8 cellular contexts compared by ENCODE assay signal in the genomic region with DNA sequence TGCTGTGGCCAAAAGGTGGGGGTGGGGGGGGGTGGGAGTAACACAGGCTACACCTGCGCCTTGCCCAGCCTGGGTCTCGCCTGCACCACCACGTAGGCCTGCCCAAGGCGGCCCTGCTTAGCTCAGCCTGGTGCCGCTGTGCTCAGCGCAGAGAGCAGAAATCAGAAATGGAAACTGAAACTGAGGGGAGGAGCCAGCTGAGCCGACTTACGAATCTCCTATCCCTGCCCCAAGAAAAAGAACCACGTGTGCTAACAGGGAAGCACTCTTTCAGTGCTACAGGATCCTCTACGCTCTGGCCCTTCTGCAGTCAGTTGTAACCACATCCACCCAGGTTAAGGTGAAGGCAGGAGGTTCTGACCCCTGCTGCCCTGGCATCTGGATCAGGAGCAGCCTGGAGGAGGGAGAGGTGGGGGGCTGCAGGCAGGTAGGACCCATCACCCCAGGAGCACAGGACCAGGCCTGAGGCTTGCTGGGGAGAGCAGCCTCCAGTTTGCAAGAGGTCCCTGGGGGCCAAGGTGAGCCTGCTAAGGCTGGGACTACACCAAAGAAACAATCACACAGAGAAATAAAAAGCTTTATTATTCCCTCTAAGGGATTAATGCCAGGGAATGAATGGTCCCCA. TPM values are rescaled to one million over a fixed set of nuclear protein-coding genes. Genes with fewer than 3 reads are reported as not detected.
DNase-seq lines count a peak whose midpoint lies in the region; ATAC-seq and TF ChIP-seq lines count a peak whose summit lies in the region.

A gene (minus strand): TSS at position 163 of the 625 bp plus-strand sequence. CDS start 822 bp downstream, outside the sequence.

- H3K9me1 ChIP-seq in IMR-90 (ENCODE audit: insufficient read depth, low read length) = 0 out of 2 replicates have a peak, but pooled peaks cover 4% of the 10 kb centered on the region

- peaks cover 16% of the 10 kb centered on the region; the same call in 1 of the 2 replicates for H3K36me3 ChIP-seq in IMR-90 (ENCODE audit: control insufficient read depth, insufficient read depth, low read length)

- peak within 1 kb of the TSS; percentile 90 for H2AFZ ChIP-seq in IMR-90 (replicated peaks; ENCODE audit: low read length, poor library complexity)

- H2BK120ac ChIP-seq in IMR-90 (ENCODE audit: low read depth, low read length) = peak within 1 kb of the TSS; percentile 65

- H2BK5ac ChIP-seq in IMR-90 (ENCODE audit: low read depth, low read length, poor library complexity, severe bottlenecking) = peak within 1 kb of the TSS; percentile 36

- CTCF ChIA-PET in IMR-90 (lab: Yijun Ruan, JAX) = interaction anchor here (1.3 kb wide), 1 partner anchor 87 kb away, joined by 3 read pairs; no protein-coding TSS in a partner anchor

- peak within 1 kb of the TSS; percentile 97 for H2AK9ac ChIP-seq in IMR-90 (replicated peaks; ENCODE audit: low read depth, low read length, poor library complexity)

- H3K56ac ChIP-seq in IMR-90 (ENCODE audit: extremely low read depth, insufficient read depth, low read length) = no peak within 1 kb of the TSS

- H3K4ac ChIP-seq in IMR-90 (ENCODE audit: low read depth, low read length) = peak within 1 kb of the TSS; percentile 93

- peak within 1 kb of the TSS; percentile 52; the same call in 1 of the 2 replicates for H3K23ac ChIP-seq in IMR-90 (ENCODE audit: low read depth, low read length)

- no peak for TF ChIP-seq RAD21 in IMR-90 (IDR thresholded peaks at IDR 0.05; ENCODE audit: low read length)

- TF ChIP-seq POLR2A in IMR-90 (IDR thresholded peaks at IDR 0.05; ENCODE audit: low read depth, low read length) = no peak

- no peaks in the 10 kb centered on the region for H3K79me1 ChIP-seq in IMR-90 (ENCODE audit: low read depth in 1 of 2, low read length in 2 of 2)

- peaks cover 4% of the 10 kb centered on the region for H3K36me3 Mint-ChIP-seq in T-helper 17 cell (ENCODE audit: low read depth)

- no peaks in the 10 kb centered on the region for H3K27me3 Mint-ChIP-seq in T-helper 17 cell

- peak within 1 kb of the TSS; percentile 47 for H3K9ac ChIP-seq in IMR-90 (ENCODE audit: low read depth, low read length)

- no peak for TF ChIP-seq CTCF in IMR-90 (conservative IDR thresholded peaks at IDR 0.05; ENCODE audit: low read depth, low read length)

- H2AK5ac ChIP-seq in IMR-90 (ENCODE audit: low read depth, low read length) = peak within 1 kb of the TSS; percentile 82

- peak within 1 kb of the TSS; percentile 88 for H4K91ac ChIP-seq in IMR-90 (ENCODE audit: insufficient read depth, low read depth, low read length)

- H2BK20ac ChIP-seq in IMR-90 (ENCODE audit: low read depth, low read length) = peak within 1 kb of the TSS; percentile 26; the same call in 1 of the 2 replicates

- peak within 1 kb of the TSS; percentile 90 for H3K27ac Mint-ChIP-seq in T-helper 17 cell

- H3K4me1 ChIP-seq in IMR-90 (ENCODE audit: control insufficient read depth, insufficient read depth, low read length) = peaks cover 4% of the 10 kb centered on the region; the same call in 1 of the 2 replicates

- peak within 1 kb of the TSS; percentile 87 for H3K14ac ChIP-seq in IMR-90 (replicated peaks; ENCODE audit: low read depth, low read length)

- DNase-seq in CMK (ENCODE audit: low read depth) (peak; percentile 60), IMR-90 (peak; percentile 80), T-helper 17 cell (peak; percentile 57 to 65 (median 58)), anterior cingulate cortex (lab: John Stamatoyannopoulos, UW) (peak in 52 of 58 donors; percentile 29 to 87 (median 61)), hypothalamus (lab: John Stamatoyannopoulos, UW) (peak in 43 of 51 donors; percentile 22 to 74 (median 49)), SHP77 treated with DMSO at 0.1 percent for 48 hours (lab: John Stamatoyannopoulos, UW) (no peak)
- peak; percentile 54 to 55 for DNase-seq in stimulated activated CD4-positive, alpha-beta T cell treated with anti-CD3 and anti-CD28 coated beads, Interleukin-15, amount 100 ng/mL, for 1 hour (ENCODE audit: low read depth in 1 of 2, low spot score in 1 of 2)

- peaks cover 27% of the 10 kb centered on the region for H3K4me1 Mint-ChIP-seq in T-helper 17 cell

- BruUV-seq in IMR-90 (replicated peaks; lab: Mats Ljungman, UMichigan) = no TSS peak

- H3K4me2 ChIP-seq in IMR-90 (ENCODE audit: low read depth, low read length) = peak within 1 kb of the TSS; percentile 68

- peak within 1 kb of the TSS; percentile 81 for H4K5ac ChIP-seq in IMR-90 (ENCODE audit: low read depth, low read length)

- no peak within 1 kb of the TSS for H2BK15ac ChIP-seq in IMR-90 (ENCODE audit: low read depth, low read length)

- POLR2A ChIA-PET in IMR-90 (lab: Charles Lee; ENCODE audit: unreplicated experiment) = no interaction called here

- no peaks in the 10 kb centered on the region for H3K27me3 ChIP-seq in IMR-90 (ENCODE audit: control insufficient read depth, insufficient read depth, low read length)

- no peaks in the 10 kb centered on the region for H3K9me3 ChIP-seq in IMR-90 (ENCODE audit: control insufficient read depth, insufficient read depth, low read length)
- no peaks in the 10 kb centered on the region for H3K9me3 ChIP-seq in T-helper 17 cell (ENCODE audit: control insufficient read depth, low read length, poor library complexity, severe bottlenecking)

- in situ Hi-C loops in IMR-90 (cut with MboI; ENCODE audit: low sequenced_read_pairs) = loop anchor here (5.0 kb wide), 2 partner anchors 85 to 145 kb away; a partner anchor contains a TSS

- H4K8ac ChIP-seq in IMR-90 (ENCODE audit: low read depth in 2 of 2, low read length in 2 of 2) = peak within 1 kb of the TSS; percentile 83 to 97

- intact Hi-C loops in IMR-90 (cut with micrococcal nuclease) = no loop called here

- H3K4me3 ChIP-seq in IMR-90 (ENCODE audit: insufficient read depth, low read depth, low read length) = peak within 1 kb of the TSS; percentile 37

- dilution Hi-C loops in IMR-90 (cut with HindIII; ENCODE audit: low sequenced_read_pairs, unreplicated experiment) = no loop called here

- ATAC-seq in GM21360 (IDR thresholded peaks at IDR 0.05; ENCODE audit: unreplicated experiment) (peak; percentile 40), IMR-90 (ENCODE audit: low read depth) (peak; percentile 83), T-helper 17 cell (peak; percentile 84)

- H3K4me3 Mint-ChIP-seq in T-helper 17 cell = peak within 1 kb of the TSS; percentile 89

- peak within 1 kb of the TSS; percentile 52; the same call in 1 of the 2 replicates for H3K18ac ChIP-seq in IMR-90 (ENCODE audit: low read depth, low read length)

- peak within 1 kb of the TSS; percentile 53 for H3K27ac ChIP-seq in IMR-90 (ENCODE audit: insufficient read depth, low read length)

- H4K20me1 ChIP-seq in IMR-90 (ENCODE audit: insufficient read depth, low read length) = no peaks in the 10 kb centered on the region; the same call in 1 of the 2 replicates

- WGBS in IMR-90 (ENCODE audit: extremely low coverage in 2 of 2, insufficient read length in 1 of 2), 2 experiments = 26% methylated on average over 5 of the region's 10 CpGs; no CpG with 5 or more reads in 1 of the 2 experiments

TF ChIP-seq in IMR-90, 13 proteins besides CTCF, POLR2A, EP300 and RAD21:
- TF ChIP-seq CHD1 (IDR thresholded peaks at IDR 0.05; ENCODE audit: low read depth, low read length) = no peak
- TF ChIP-seq CEBPB (IDR thresholded peaks at IDR 0.05; ENCODE audit: low read depth, low read length) = no peak
- TF ChIP-seq RCOR1 (IDR thresholded peaks at IDR 0.05; ENCODE audit: insufficient replicate concordance, low read length) = no peak
- TF ChIP-seq MXI1 (IDR thresholded peaks at IDR 0.05; ENCODE audit: borderline replicate concordance, low read depth, low read length) = peak; percentile 76; the same call in 1 of the 2 replicates
- no peak for TF ChIP-seq BHLHE40 (IDR thresholded peaks at IDR 0.05; ENCODE audit: low read depth, low read length)
- TF ChIP-seq MAZ (IDR thresholded peaks at IDR 0.05; ENCODE audit: borderline replicate concordance, low read depth, low read length) = no peak
- TF ChIP-seq SMC3 (IDR thresholded peaks at IDR 0.05; ENCODE audit: low read depth, low read length) = no peak
- TF ChIP-seq, protein P1, sequence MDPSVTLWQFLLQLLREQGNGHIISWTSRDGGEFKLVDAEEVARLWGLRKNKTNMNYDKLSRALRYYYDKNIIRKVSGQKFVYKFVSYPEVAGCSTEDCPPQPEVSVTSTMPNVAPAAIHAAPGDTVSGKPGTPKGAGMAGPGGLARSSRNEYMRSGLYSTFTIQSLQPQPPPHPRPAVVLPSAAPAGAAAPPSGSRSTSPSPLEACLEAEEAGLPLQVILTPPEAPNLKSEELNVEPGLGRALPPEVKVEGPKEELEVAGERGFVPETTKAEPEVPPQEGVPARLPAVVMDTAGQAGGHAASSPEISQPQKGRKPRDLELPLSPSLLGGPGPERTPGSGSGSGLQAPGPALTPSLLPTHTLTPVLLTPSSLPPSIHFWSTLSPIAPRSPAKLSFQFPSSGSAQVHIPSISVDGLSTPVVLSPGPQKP (IDR thresholded peaks at IDR 0.05; ENCODE audit: borderline replicate concordance, low read depth, low read length) = no peak
- TF ChIP-seq, protein P2, sequence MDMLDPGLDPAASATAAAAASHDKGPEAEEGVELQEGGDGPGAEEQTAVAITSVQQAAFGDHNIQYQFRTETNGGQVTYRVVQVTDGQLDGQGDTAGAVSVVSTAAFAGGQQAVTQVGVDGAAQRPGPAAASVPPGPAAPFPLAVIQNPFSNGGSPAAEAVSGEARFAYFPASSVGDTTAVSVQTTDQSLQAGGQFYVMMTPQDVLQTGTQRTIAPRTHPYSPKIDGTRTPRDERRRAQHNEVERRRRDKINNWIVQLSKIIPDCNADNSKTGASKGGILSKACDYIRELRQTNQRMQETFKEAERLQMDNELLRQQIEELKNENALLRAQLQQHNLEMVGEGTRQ (IDR thresholded peaks at IDR 0.05; ENCODE audit: low read depth, low read length) = peak; percentile 89
- TF ChIP-seq FOS (IDR thresholded peaks at IDR 0.05; ENCODE audit: low read depth, low read length) = no peak
- no peak for TF ChIP-seq RFX5 (IDR thresholded peaks at IDR 0.05; ENCODE audit: low read depth, low read length)
- TF ChIP-seq MAFK (IDR thresholded peaks at IDR 0.05; ENCODE audit: low read depth, low read length) = no peak
- no peak for TF ChIP-seq NFE2L2 (IDR thresholded peaks at IDR 0.05; ENCODE audit: low read depth, low read length)

RNA-seq across cellular contexts. Expression of the gene that starts here (rescaled TPM):
- total RNA-seq in IMR-90 (2012; rRNA removed) (1.1 and 1.4 TPM in 2 replicates), T-helper 17 cell (10 to 100 TPM; 16.9 to 24.0 TPM)
- 1.9 and 2.8 TPM in 2 replicates for polyA plus RNA-seq in IMR-90 (2012; rRNA removed)
- 1.9 and 2.5 TPM in 2 replicates for polyA plus RNA-seq in IMR-90 (2012; cell fraction: cytosol; rRNA removed)
- polyA plus RNA-seq in IMR-90 (2012; cell fraction: nucleus; rRNA removed; ENCODE audit: low replicate concordance) = 14.8 and 19.4 TPM in 2 replicates
